Comparison of ENCODE assay signal across 39 cellular contexts in genomic region chr4:24669751-24670150, GRCh38.
"Had no signal": no experiment of that assay in that cellular context is flagged by ENCODE, and none has a peak within 500 bp of the region (broad histone marks: within the 10 kb centered on the region; RNA-seq: fewer than 3 reads in every experiment).

No MANE protein-coding gene starts in this region.

- H3K36me3 Mint-ChIP-seq: activated naive CD4-positive, alpha-beta T cell treated with anti-CD3 and anti-CD28 coated beads, Interleukin-2, amount 10 ng/mL, durations not matched to agents 7 days and 5 days; activated naive CD4-positive, alpha-beta T cell treated with anti-CD3 and anti-CD28 coated beads, Interleukin-2, amount 50 U/mL, for 24 hours; activated naive CD4-positive, alpha-beta T cell treated with anti-CD3 and anti-CD28 coated beads, Interleukin-2, amount 50 U/mL, for 72 hours; activated naive CD8-positive, alpha-beta T cell; activated naive CD8-positive, alpha-beta T cell treated with anti-CD3 and anti-CD28 coated beads for 36 hours; activated naive CD8-positive, alpha-beta T cell treated with anti-CD3 and anti-CD28 coated beads, Interleukin-2, amount 10 ng/mL, durations not matched to agents 7 days and 5 days; brain had no signal

- H3K4me3 ChIP-seq: adrenal gland, ascending aorta, body of pancreas, breast epithelium, cardiac muscle cell had no signal

- DNase-seq: activated effector memory CD4-positive, alpha-beta T cell treated with anti-CD3 and anti-CD28 coated beads, Interleukin-2, amount 50 U/mL, for 16 hours; activated effector memory CD4-positive, alpha-beta T cell treated with Interleukin-2 at 50 U/mL for 16 hours; activated gamma-delta T cell; activated gamma-delta T cell treated with Interleukin-2 at 50 U/mL for 16 hours; activated naive CD4-positive, alpha-beta T cell; activated naive CD4-positive, alpha-beta T cell treated with anti-CD3 and anti-CD28 coated beads for 36 hours; activated naive CD4-positive, alpha-beta T cell treated with anti-CD3 and anti-CD28 coated beads, Interleukin-2, amount 10 ng/mL, durations not matched to agents 7 days and 5 days; activated naive CD4-positive, alpha-beta T cell treated with anti-CD3 and anti-CD28 coated beads, Interleukin-2, amount 50 U/mL, for 16 hours; activated naive CD4-positive, alpha-beta T cell treated with Interleukin-2 at 50 U/mL for 16 hours; activated naive CD8-positive, alpha-beta T cell treated with anti-CD3 and anti-CD28 coated beads for 36 hours; activated naive CD8-positive, alpha-beta T cell treated with anti-CD3 and anti-CD28 coated beads, Interleukin-2, amount 10 ng/mL, durations not matched to agents 7 days and 5 days; activated naive CD8-positive, alpha-beta T cell treated with anti-CD3 and anti-CD28 coated beads, Interleukin-2, amount 50 U/mL, for 24 hours; activated T-cell treated with anti-CD3 and anti-CD28 coated beads for 4 hours; activated T-cell treated with anti-CD3 and anti-CD28 coated beads, Interleukin-2, amount 50 U/mL, for 1 hour; activated T-cell treated with anti-CD3 and anti-CD28 coated beads, Interleukin-2, amount 50 U/mL, for 24 hours; activated T-cell treated with anti-CD3 and anti-CD28 coated beads, Interleukin-2, amount 50 U/mL, for 4 hours; activated T-cell treated with anti-CD3 and anti-CD28 coated beads, Interleukin-2, amount 50 U/mL, for 48 hours; activated T-cell treated with anti-CD3 and anti-CD28 coated beads, Interleukin-2, amount 50 U/mL, for 72 hours; adrenal gland; amniotic stem cell; amygdala; anterior cingulate cortex; aorta; body of pancreas; brain microvascular endothelial cell; caudate nucleus; central memory CD4-positive, alpha-beta T cell; cerebellar nuclear complex had no signal

- H3K4me3 Mint-ChIP-seq: activated naive CD4-positive, alpha-beta T cell treated with anti-CD3 and anti-CD28 coated beads for 36 hours; activated naive CD4-positive, alpha-beta T cell treated with anti-CD3 and anti-CD28 coated beads, Interleukin-2, amount 10 ng/mL, durations not matched to agents 7 days and 5 days; activated naive CD4-positive, alpha-beta T cell treated with anti-CD3 and anti-CD28 coated beads, Interleukin-2, amount 50 U/mL, for 24 hours; activated naive CD8-positive, alpha-beta T cell; activated naive CD8-positive, alpha-beta T cell treated with anti-CD3 and anti-CD28 coated beads for 36 hours; activated naive CD8-positive, alpha-beta T cell treated with anti-CD3 and anti-CD28 coated beads, Interleukin-2, amount 10 ng/mL, durations not matched to agents 7 days and 5 days; activated naive CD8-positive, alpha-beta T cell treated with anti-CD3 and anti-CD28 coated beads, Interleukin-2, amount 50 U/mL, for 24 hours; activated T-cell treated with anti-CD3 and anti-CD28 coated beads, Interleukin-2, amount 50 U/mL, for 24 hours; activated T-cell treated with anti-CD3 and anti-CD28 coated beads, Interleukin-2, amount 50 U/mL, for 4 hours; activated T-cell treated with anti-CD3 and anti-CD28 coated beads, Interleukin-2, amount 50 U/mL, for 72 hours; activated T-helper 1 cell treated with anti-CD3 and anti-CD28 coated beads, Interleukin-12 subunit alpha, Interleukin-12 subunit beta, Interleukin-2, Interleukin-4 antibody, amounts not matched to agents 30 ng/mL and 10 ng/mL and 1 ng/mL, durations not matched to agents 14 hours and 24 hours and 36 hours; activated T-helper 17 cell treated with anti-CD3 and anti-CD28 coated beads, Interleukin-2, amount 50 U/mL, for 72 hours; brain; central memory CD8-positive, alpha-beta T cell had no signal

- H3K9me3 ChIP-seq: adrenal gland, ascending aorta, body of pancreas, breast epithelium had no signal

- H3K27ac Mint-ChIP-seq: activated naive CD4-positive, alpha-beta T cell treated with anti-CD3 and anti-CD28 coated beads for 36 hours; activated naive CD4-positive, alpha-beta T cell treated with anti-CD3 and anti-CD28 coated beads, Interleukin-2, amount 10 ng/mL, durations not matched to agents 7 days and 5 days; activated naive CD4-positive, alpha-beta T cell treated with anti-CD3 and anti-CD28 coated beads, Interleukin-2, amount 50 U/mL, for 24 hours; activated naive CD4-positive, alpha-beta T cell treated with anti-CD3 and anti-CD28 coated beads, Interleukin-2, amount 50 U/mL, for 72 hours; activated naive CD8-positive, alpha-beta T cell; activated naive CD8-positive, alpha-beta T cell treated with anti-CD3 and anti-CD28 coated beads for 36 hours; activated naive CD8-positive, alpha-beta T cell treated with anti-CD3 and anti-CD28 coated beads, Interleukin-2, amount 10 ng/mL, durations not matched to agents 7 days and 5 days; activated naive CD8-positive, alpha-beta T cell treated with anti-CD3 and anti-CD28 coated beads, Interleukin-2, amount 50 U/mL, for 24 hours; activated T-cell treated with anti-CD3 and anti-CD28 coated beads, Interleukin-2, amount 50 U/mL, for 24 hours; activated T-cell treated with anti-CD3 and anti-CD28 coated beads, Interleukin-2, amount 50 U/mL, for 72 hours; activated T-helper 1 cell treated with anti-CD3 and anti-CD28 coated beads, Interleukin-12 subunit alpha, Interleukin-12 subunit beta, Interleukin-2, Interleukin-4 antibody, amounts not matched to agents 30 ng/mL and 10 ng/mL and 1 ng/mL, durations not matched to agents 14 hours and 24 hours and 36 hours; activated T-helper 17 cell treated with anti-CD3 and anti-CD28 coated beads, Interleukin-2, amount 50 U/mL, for 72 hours; activated T-helper 2 cell treated with anti-CD3 and anti-CD28 coated beads, Interferon-gamma antibody, Interleukin-2, Interleukin-4, amounts not matched to agents 10 μg/mL and 5 μg/mL and 100 μg/mL, durations not matched to agents 14 hours and 24 hours and 36 hours; brain had no signal

- H3K9me3 Mint-ChIP-seq: activated naive CD4-positive, alpha-beta T cell treated with anti-CD3 and anti-CD28 coated beads for 36 hours; activated naive CD4-positive, alpha-beta T cell treated with anti-CD3 and anti-CD28 coated beads, Interleukin-2, amount 10 ng/mL, durations not matched to agents 7 days and 5 days; activated naive CD4-positive, alpha-beta T cell treated with anti-CD3 and anti-CD28 coated beads, Interleukin-2, amount 50 U/mL, for 24 hours; activated naive CD4-positive, alpha-beta T cell treated with anti-CD3 and anti-CD28 coated beads, Interleukin-2, amount 50 U/mL, for 72 hours; activated naive CD8-positive, alpha-beta T cell treated with anti-CD3 and anti-CD28 coated beads for 36 hours; activated naive CD8-positive, alpha-beta T cell treated with anti-CD3 and anti-CD28 coated beads, Interleukin-2, amount 50 U/mL, for 24 hours; activated T-cell treated with anti-CD3 and anti-CD28 coated beads, Interleukin-2, amount 50 U/mL, for 24 hours; activated T-cell treated with anti-CD3 and anti-CD28 coated beads, Interleukin-2, amount 50 U/mL, for 4 hours; activated T-cell treated with anti-CD3 and anti-CD28 coated beads, Interleukin-2, amount 50 U/mL, for 72 hours; activated T-helper 1 cell treated with anti-CD3 and anti-CD28 coated beads, Interleukin-12 subunit alpha, Interleukin-12 subunit beta, Interleukin-2, Interleukin-4 antibody, amounts not matched to agents 30 ng/mL and 10 ng/mL and 1 ng/mL, durations not matched to agents 14 hours and 24 hours and 36 hours; activated T-helper 17 cell treated with anti-CD3 and anti-CD28 coated beads, Interleukin-2, amount 50 U/mL, for 72 hours; activated T-helper 2 cell treated with anti-CD3 and anti-CD28 coated beads, Interferon-gamma antibody, Interleukin-2, Interleukin-4, amounts not matched to agents 10 μg/mL and 5 μg/mL and 100 μg/mL, durations not matched to agents 14 hours and 24 hours and 36 hours; central memory CD8-positive, alpha-beta T cell had no signal

- H3K4me1 Mint-ChIP-seq: activated naive CD4-positive, alpha-beta T cell treated with anti-CD3 and anti-CD28 coated beads, Interleukin-2, amount 10 ng/mL, durations not matched to agents 7 days and 5 days; activated naive CD4-positive, alpha-beta T cell treated with anti-CD3 and anti-CD28 coated beads, Interleukin-2, amount 50 U/mL, for 24 hours; activated naive CD8-positive, alpha-beta T cell treated with anti-CD3 and anti-CD28 coated beads for 36 hours; activated naive CD8-positive, alpha-beta T cell treated with anti-CD3 and anti-CD28 coated beads, Interleukin-2, amount 10 ng/mL, durations not matched to agents 7 days and 5 days; activated naive CD8-positive, alpha-beta T cell treated with anti-CD3 and anti-CD28 coated beads, Interleukin-2, amount 50 U/mL, for 24 hours; activated T-helper 17 cell treated with anti-CD3 and anti-CD28 coated beads, Interleukin-2, amount 50 U/mL, for 72 hours; central memory CD8-positive, alpha-beta T cell had no signal

- H3K4me1 ChIP-seq: adrenal gland, ascending aorta, body of pancreas had no signal

- H3K27me3 ChIP-seq: adrenal gland, ascending aorta, body of pancreas, breast epithelium, cardiac muscle cell had no signal

- H3K36me3 ChIP-seq: adrenal gland, ascending aorta, brain microvascular endothelial cell, breast epithelium, cardiac muscle cell had no signal

- H3K27ac ChIP-seq: adrenal gland, ascending aorta, body of pancreas, brain microvascular endothelial cell, breast epithelium, cardiac muscle cell had no signal
